In genomic region chr16:53082509-53082908, GRCh38 we compare ENCODE assay signal across 23 cellular contexts. TPM values are rescaled to one million over a fixed set of nuclear protein-coding genes. Genes with fewer than 3 reads are reported as not detected.
DNase-seq lines count a peak whose midpoint lies in the region; ATAC-seq, FAIRE-seq and TF ChIP-seq lines count a peak whose summit lies in the region.
"Had no signal": no experiment of that assay in that cellular context is flagged by ENCODE, and none has a peak within 500 bp of the region (broad histone marks: within the 10 kb centered on the region; RNA-seq: fewer than 3 reads in every experiment).

No MANE protein-coding gene starts in this region.

- no peak overlapping the region for H3K4me3 ChIP-seq in right atrium auricular region
- H3K4me3 ChIP-seq in K562: no peak overlapping the region
- no peak overlapping the region for H3K4me3 ChIP-seq in vagina
- H3K4me3 ChIP-seq: dorsolateral prefrontal cortex, psoas muscle had no signal

- 48% methylated on average over 4 of the region's 4 CpGs for WGBS in K562 (ENCODE audit: insufficient coverage, low coverage, missing lambda C conversion rate)

- peaks cover 79% of the 10 kb centered on the region for H3K79me2 ChIP-seq in K562 (ENCODE audit: control insufficient read depth, insufficient read depth, low read length)

- H3K27me3 ChIP-seq in right atrium auricular region: no peaks in the 10 kb centered on the region
- no peaks in the 10 kb centered on the region for H3K27me3 ChIP-seq in K562 (ENCODE audit: control insufficient read depth in 2 of 2, insufficient read depth in 2 of 2, low read length in 2 of 2)
- H3K27me3 ChIP-seq in vagina: no peaks in the 10 kb centered on the region
- H3K27me3 ChIP-seq: BE2C, dorsolateral prefrontal cortex had no signal

- H3K9me3 ChIP-seq in right atrium auricular region (no peaks in the 10 kb centered on the region), K562 (replicated peaks; ENCODE audit: control insufficient read depth, insufficient read depth, low read depth, low read length) (no peaks in the 10 kb centered on the region; the same call in 1 of the 2 replicates), vagina (no peaks in the 10 kb centered on the region)
- H3K9me3 ChIP-seq: BE2C, psoas muscle had no signal

- FAIRE-seq in K562 (lab: Jason Lieb, UNC): no peak
- FAIRE-seq: G401.6 had no signal

- CTCF ChIA-PET in K562 (lab: Yijun Ruan, JAX; ENCODE audit: low intra/inter-chr PET ratio): no interaction called here

- H3K4me1 ChIP-seq in right atrium auricular region: peaks cover 0 to 83% of the 10 kb centered on the region in 2 donors
- H3K4me1 ChIP-seq in K562 (replicated peaks in 1 of 2; ENCODE audit: control insufficient read depth in 2 of 2, insufficient read depth in 2 of 2, low read length in 2 of 2): peaks cover 5 to 59% of the 10 kb centered on the region in 2 experiments; a peak in 3 of 5 replicates
- H3K4me1 ChIP-seq in vagina: peaks cover 90% of the 10 kb centered on the region

- TF ChIP-seq CTCF in right atrium auricular region (IDR thresholded peaks at IDR 0.05) (no peak), K562 (IDR thresholded peaks at IDR 0.05 in 2 of 3, conservative IDR thresholded peaks at IDR 0.05 in 1 of 3; ENCODE audit: insufficient read depth in 2 of 3, low read depth in 1 of 3, low read length in 3 of 3) (no peak), vagina (IDR thresholded peaks at IDR 0.05) (no peak)

- no peak for TF ChIP-seq POLR2A in K562 (conservative IDR thresholded peaks at IDR 0.05)
- TF ChIP-seq POLR2A in vagina (IDR thresholded peaks at IDR 0.05): no peak

- H3K9ac ChIP-seq in K562 (ENCODE audit: insufficient read depth in 1 of 2, low read depth in 2 of 2, low read length in 2 of 2): no peak overlapping the region

- no peaks in the 10 kb centered on the region; the same call in 1 of the 2 replicates for H4K20me1 ChIP-seq in K562 (replicated peaks; ENCODE audit: control insufficient read depth, insufficient read depth, low read length)

- TF ChIP-seq EP300 in K562 (IDR thresholded peaks at IDR 0.05; ENCODE audit: low read length): no peak

- no peak overlapping the region for H2AFZ ChIP-seq in K562 (ENCODE audit: low read depth, low read length)

- POLR2A ChIA-PET in K562 (lab: Yijun Ruan, JAX): interaction anchor here (1.0 to 1.9 kb wide), 3 partner anchors 10 to 47 kb away, joined by 4 to 6 read pairs (median 4); no protein-coding TSS in a partner anchor

- ATAC-seq in Right ventricle myocardium inferior: no peak
- ATAC-seq in K562: no peak
- ATAC-seq in left lobe of liver: peak; percentile 77
- no peak for ATAC-seq in GM19023 (IDR thresholded peaks at IDR 0.05; ENCODE audit: unreplicated experiment)
- ATAC-seq: HCT116 had no signal

- TF ChIP-seq RAD21 in K562 (CRISPR knock-in tag; conservative IDR thresholded peaks at IDR 0.05 in 1 of 2, IDR thresholded peaks at IDR 0.05 in 1 of 2): no peak

- DNase-seq in right atrium auricular region (ENCODE audit: low spot score) (no peak), Right ventricle myocardium inferior (ENCODE audit: missing footprints) (no peak), K562 (ENCODE audit: extremely low read depth in 1 of 4, low spot score in 3 of 4) (no peak), left lobe of liver (ENCODE audit: low spot score) (peak; percentile 78), vagina (ENCODE audit: extremely low spot score in 2 of 2) (no peak), NCI-H1436 (lab: John Stamatoyannopoulos, UW) (no peak), NAMALWA (ENCODE audit: low spot score) (no peak)
- DNase-seq: ACHN; activated CD4-positive, alpha-beta T cell treated with anti-CD3 and anti-CD28 coated beads for 48 hours; activated CD8-positive, alpha-beta memory T cell treated with anti-CD3 and anti-CD28 coated beads for 24 hours; activated effector memory CD4-positive, alpha-beta T cell treated with anti-CD3 and anti-CD28 coated beads, Interleukin-2, amount 50 U/mL, for 16 hours; activated naive CD8-positive, alpha-beta T cell treated with anti-CD3 and anti-CD28 coated beads, Interleukin-2, amount 10 ng/mL, durations not matched to agents 7 days and 5 days; BE2C; cerebellar nuclear complex; DMS53; dorsolateral prefrontal cortex; psoas muscle; RPMI8226; T-helper 9 cell had no signal

- no TSS peak for BruUV-seq in K562 (replicated peaks; lab: Mats Ljungman, UMichigan)

- H3K4me2 ChIP-seq in K562 (ENCODE audit: insufficient read depth, low read length): peak overlapping the region; percentile 4; the same call in 1 of the 2 replicates

- in situ Hi-C loops in K562 (cut with MboI): no loop called here

- intact Hi-C loops in Right ventricle myocardium inferior (cut with DNase I): no loop called here
- intact Hi-C loops in K562 (cut with micrococcal nuclease): no loop called here
- intact Hi-C loops in vagina (cut with DNase I): no loop called here

- H3K36me3 ChIP-seq in right atrium auricular region: no peaks in the 10 kb centered on the region
- peaks cover 18% of the 10 kb centered on the region; the same call in 2 of the 3 replicates for H3K36me3 ChIP-seq in K562 (ENCODE audit: control insufficient read depth, insufficient read depth, low read length)
- no peaks in the 10 kb centered on the region for H3K36me3 ChIP-seq in vagina
- H3K36me3 ChIP-seq: BE2C had no signal

- no peaks in the 10 kb centered on the region for H3K9me1 ChIP-seq in K562 (ENCODE audit: control insufficient read depth, insufficient read depth, low read length)

- peak overlapping the region; percentile 35 to 70 for H3K27ac ChIP-seq in right atrium auricular region
- H3K27ac ChIP-seq in K562 (ENCODE audit: extremely low read depth, low read depth, low read length): no peak overlapping the region
- peak overlapping the region; percentile 25 for H3K27ac ChIP-seq in vagina
- H3K27ac ChIP-seq: dorsolateral prefrontal cortex, psoas muscle, VCaP had no signal

TF ChIP-seq in K562, 482 proteins besides CTCF, POLR2A, EP300 and RAD21:
- no peak for TF ChIP-seq TARDBP (IDR thresholded peaks at IDR 0.05)
- TF ChIP-seq FOXJ2 (tag; IDR thresholded peaks at IDR 0.05): no peak
- no peak for TF ChIP-seq ZNF696 (CRISPR knock-in tag; conservative IDR thresholded peaks at IDR 0.05)
- peak; percentile 75 for TF ChIP-seq ZNF134 (CRISPR knock-in tag; conservative IDR thresholded peaks at IDR 0.05)

RNA-seq across cellular contexts. Expression of gene CHD9, which starts 27.7 kb away (rescaled TPM):
- total RNA-seq in right atrium auricular region (10 to 100 TPM; 49.8 to 54.1 TPM), Right ventricle myocardium inferior (37.6 TPM), K562 (2014; rRNA removed) (22.0 and 32.0 TPM in 2 replicates), K562 (2014; rRNA removed; fragmentation: Illumina TruSeq; extraction: Trizol) (58.1 and 65.4 TPM in 2 replicates), K562 (2015; rRNA removed; fragmentation: Illumina TruSeq; extraction: Trizol) (49.1 and 54.0 TPM in 2 replicates), K562 (2021) (38.8 and 40.7 TPM in 2 replicates), left lobe of liver (34.7 TPM), vagina (77.6 TPM)
- 65.0 and 350 TPM in 2 replicates for total RNA-seq in K562 (2011; cell fraction: chromatin; rRNA removed; ENCODE audit: low replicate concordance)
- total RNA-seq in K562 (2011; cell fraction: nucleolus; rRNA removed): 31.9 and 54.3 TPM in 2 replicates
- total RNA-seq in K562 (2011; cell fraction: nucleoplasm; rRNA removed): 103 and 111 TPM in 2 replicates
- polyA plus RNA-seq in K562 (2011; rRNA removed) (33.9 and 41.6 TPM in 2 replicates), K562 (2014; fragmentation: Illumina TruSeq; extraction: Trizol) (25.6 and 29.0 TPM in 2 replicates), K562 (2014; fragmentation: Nextera tagmentation; extraction: Ambion mirVana) (10 to 100 TPM; 33.7 to 69.3 TPM), K562 (2014; rRNA removed) (26.1 and 40.6 TPM in 2 replicates)
- polyA plus RNA-seq in K562 (2011; cell fraction: cytosol; rRNA removed): 6.7 and 13.4 TPM in 2 replicates
- polyA plus RNA-seq in K562 (2011; cell fraction: nucleus; rRNA removed): 31.4 and 44.3 TPM in 2 replicates
- polyA plus RNA-seq in K562 (2012): 20.4 and 21.2 TPM in 2 replicates
- polyA minus RNA-seq in K562 (2011; rRNA and poly(A)+ RNA removed): 179 and 246 TPM in 2 replicates
- 23.1 and 25.2 TPM in 2 replicates for polyA minus RNA-seq in K562 (2011; cell fraction: cytosol; rRNA and poly(A)+ RNA removed)
- 89.8 and 176 TPM in 2 replicates for polyA minus RNA-seq in K562 (2011; cell fraction: nucleus; rRNA and poly(A)+ RNA removed)

RNA-seq across cellular contexts. Expression of gene CHD9NB, which starts 29.8 kb away (rescaled TPM):
- total RNA-seq in right atrium auricular region (under 1 TPM; 0.33 to 0.67 TPM), Right ventricle myocardium inferior (1.4 TPM), K562 (2014; rRNA removed) (not detected in 2 replicates), K562 (2014; rRNA removed; fragmentation: Illumina TruSeq; extraction: Trizol) (0.07 TPM in 1 of 2 replicates, not detected in the other), K562 (2015; rRNA removed; fragmentation: Illumina TruSeq; extraction: Trizol) (not detected in 2 replicates), K562 (2021) (0.13 TPM in 1 of 2 replicates, not detected in the other), left lobe of liver (1.1 TPM), vagina (not detected)
- total RNA-seq in K562 (2011; cell fraction: chromatin; rRNA removed; ENCODE audit: low replicate concordance): not detected in 2 replicates
- not detected in 2 replicates for total RNA-seq in K562 (2011; cell fraction: nucleolus; rRNA removed)
- not detected in 2 replicates for total RNA-seq in K562 (2011; cell fraction: nucleoplasm; rRNA removed)
- polyA plus RNA-seq in K562 (2011; rRNA removed) (not detected in 2 replicates), K562 (2014; fragmentation: Illumina TruSeq; extraction: Trizol) (0.10 and 0.29 TPM in 2 replicates), K562 (2014; fragmentation: Nextera tagmentation; extraction: Ambion mirVana) (under 1 TPM in 1 of 2 experiments, not detected in 1; 0.06 TPM), K562 (2014; rRNA removed) (0.19 TPM in 1 of 2 replicates, not detected in the other)
- not detected in 2 replicates for polyA plus RNA-seq in K562 (2011; cell fraction: cytosol; rRNA removed)
- 0.07 TPM in 1 of 2 replicates, not detected in the other for polyA plus RNA-seq in K562 (2011; cell fraction: nucleus; rRNA removed)
- polyA plus RNA-seq in K562 (2012): 0.10 TPM in 1 of 2 replicates, not detected in the other
- not detected in 2 replicates for polyA minus RNA-seq in K562 (2011; rRNA and poly(A)+ RNA removed)
- not detected in 2 replicates for polyA minus RNA-seq in K562 (2011; cell fraction: cytosol; rRNA and poly(A)+ RNA removed)
- not detected in 2 replicates for polyA minus RNA-seq in K562 (2011; cell fraction: nucleus; rRNA and poly(A)+ RNA removed)
